2 cellular contexts compared by ENCODE assay signal in the genomic region with DNA sequence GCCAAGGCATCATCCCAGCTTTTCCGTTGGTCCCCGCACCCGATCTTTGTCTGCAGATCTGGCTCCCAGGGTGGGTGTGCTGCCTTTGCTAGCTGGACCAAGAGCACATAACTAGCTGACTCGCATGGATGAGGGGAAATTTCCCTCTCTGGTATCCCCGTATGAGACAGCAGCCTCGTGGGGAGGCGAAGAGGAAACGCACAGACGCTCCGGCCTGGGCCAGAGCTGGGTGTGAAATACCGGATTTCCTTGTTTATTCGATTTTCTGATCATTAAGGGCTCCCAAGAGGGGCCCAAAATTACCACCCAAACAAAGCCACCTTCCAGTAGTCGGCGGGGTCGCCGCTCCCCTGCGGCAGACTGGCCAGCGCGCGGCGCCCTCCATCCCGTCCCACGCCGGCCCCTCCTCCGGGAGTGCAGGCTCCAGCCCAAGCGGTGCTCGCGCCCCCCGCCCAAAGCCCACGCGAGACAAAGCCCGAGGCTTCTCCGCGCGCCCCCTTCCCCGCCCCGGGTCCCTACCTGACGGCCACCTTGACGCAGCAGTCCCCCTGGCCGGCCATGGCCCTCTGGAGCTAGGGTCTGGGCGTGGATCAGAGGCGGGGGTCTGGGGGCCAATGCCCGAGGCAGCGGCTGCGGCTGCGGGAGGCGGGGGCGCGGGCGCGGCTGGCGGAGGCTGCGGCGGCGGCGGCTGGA.
TF ChIP-seq lines count a peak whose summit lies in the region.

No MANE protein-coding gene starts in this region.

TF ChIP-seq in GM12878, 131 proteins besides CTCF, POLR2A, EP300 and RAD21:
- no peak for TF ChIP-seq TBL1XR1 (IDR thresholded peaks at IDR 0.05; ENCODE audit: low read depth, low read length)
- 0 out of 2 replicates have a peak, but pooled peaks have one; percentile 48 for TF ChIP-seq GATAD2B (conservative IDR thresholded peaks at IDR 0.05; ENCODE audit: low read depth)
- TF ChIP-seq, protein P1, sequence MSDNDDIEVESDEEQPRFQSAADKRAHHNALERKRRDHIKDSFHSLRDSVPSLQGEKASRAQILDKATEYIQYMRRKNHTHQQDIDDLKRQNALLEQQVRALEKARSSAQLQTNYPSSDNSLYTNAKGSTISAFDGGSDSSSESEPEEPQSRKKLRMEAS (IDR thresholded peaks at IDR 0.05; ENCODE audit: low read depth, low read length): peak; percentile 55; the same call in 1 of the 2 replicates
- peak; percentile 45; the same call in 1 of the 2 replicates for TF ChIP-seq DPF2 (IDR thresholded peaks at IDR 0.05)
- TF ChIP-seq ZNF687 (IDR thresholded peaks at IDR 0.05): peak; percentile 81
- TF ChIP-seq IKZF2 (IDR thresholded peaks at IDR 0.05): peak; percentile 26 to 46; a peak in 2 of 4 replicates
- TF ChIP-seq SKIL (IDR thresholded peaks at IDR 0.05; ENCODE audit: low read depth, poor library complexity, severe bottlenecking): no peak
- TF ChIP-seq TCF7 (IDR thresholded peaks at IDR 0.05; ENCODE audit: borderline replicate concordance): no peak
- TF ChIP-seq IKZF1 (conservative IDR thresholded peaks at IDR 0.05): 0 out of 2 replicates have a peak, but pooled peaks have one; percentile 37
- TF ChIP-seq SRF (IDR thresholded peaks at IDR 0.05; ENCODE audit: low read depth in 2 of 2, low read length in 2 of 2): 0 out of 4 replicates have a peak, but pooled peaks of 1 of the 2 experiments have one; percentile 7
- TF ChIP-seq SMC3 (IDR thresholded peaks at IDR 0.05; ENCODE audit: borderline replicate concordance, low read length): no peak
- TF ChIP-seq, protein P2, sequence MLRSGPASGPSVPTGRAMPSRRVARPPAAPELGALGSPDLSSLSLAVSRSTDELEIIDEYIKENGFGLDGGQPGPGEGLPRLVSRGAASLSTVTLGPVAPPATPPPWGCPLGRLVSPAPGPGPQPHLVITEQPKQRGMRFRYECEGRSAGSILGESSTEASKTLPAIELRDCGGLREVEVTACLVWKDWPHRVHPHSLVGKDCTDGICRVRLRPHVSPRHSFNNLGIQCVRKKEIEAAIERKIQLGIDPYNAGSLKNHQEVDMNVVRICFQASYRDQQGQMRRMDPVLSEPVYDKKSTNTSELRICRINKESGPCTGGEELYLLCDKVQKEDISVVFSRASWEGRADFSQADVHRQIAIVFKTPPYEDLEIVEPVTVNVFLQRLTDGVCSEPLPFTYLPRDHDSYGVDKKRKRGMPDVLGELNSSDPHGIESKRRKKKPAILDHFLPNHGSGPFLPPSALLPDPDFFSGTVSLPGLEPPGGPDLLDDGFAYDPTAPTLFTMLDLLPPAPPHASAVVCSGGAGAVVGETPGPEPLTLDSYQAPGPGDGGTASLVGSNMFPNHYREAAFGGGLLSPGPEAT (IDR thresholded peaks at IDR 0.05; ENCODE audit: low read depth): no peak
- TF ChIP-seq EED (IDR thresholded peaks at IDR 0.05; ENCODE audit: low read depth): peak; percentile 38; the same call in 1 of the 2 replicates
- no peak for TF ChIP-seq HDAC2 (IDR thresholded peaks at IDR 0.05)
- TF ChIP-seq FOS (IDR thresholded peaks at IDR 0.05; ENCODE audit: borderline replicate concordance, extremely low read depth, insufficient read length): no peak
- TF ChIP-seq MTA3 (IDR thresholded peaks at IDR 0.05; ENCODE audit: borderline replicate concordance, low read length): no peak
- peak; percentile 52; the same call in 1 of the 2 replicates for TF ChIP-seq LARP7 (IDR thresholded peaks at IDR 0.05)

TF ChIP-seq in HepG2, 621 proteins besides CTCF, POLR2A, EP300 and RAD21:
- TF ChIP-seq, protein P3, sequence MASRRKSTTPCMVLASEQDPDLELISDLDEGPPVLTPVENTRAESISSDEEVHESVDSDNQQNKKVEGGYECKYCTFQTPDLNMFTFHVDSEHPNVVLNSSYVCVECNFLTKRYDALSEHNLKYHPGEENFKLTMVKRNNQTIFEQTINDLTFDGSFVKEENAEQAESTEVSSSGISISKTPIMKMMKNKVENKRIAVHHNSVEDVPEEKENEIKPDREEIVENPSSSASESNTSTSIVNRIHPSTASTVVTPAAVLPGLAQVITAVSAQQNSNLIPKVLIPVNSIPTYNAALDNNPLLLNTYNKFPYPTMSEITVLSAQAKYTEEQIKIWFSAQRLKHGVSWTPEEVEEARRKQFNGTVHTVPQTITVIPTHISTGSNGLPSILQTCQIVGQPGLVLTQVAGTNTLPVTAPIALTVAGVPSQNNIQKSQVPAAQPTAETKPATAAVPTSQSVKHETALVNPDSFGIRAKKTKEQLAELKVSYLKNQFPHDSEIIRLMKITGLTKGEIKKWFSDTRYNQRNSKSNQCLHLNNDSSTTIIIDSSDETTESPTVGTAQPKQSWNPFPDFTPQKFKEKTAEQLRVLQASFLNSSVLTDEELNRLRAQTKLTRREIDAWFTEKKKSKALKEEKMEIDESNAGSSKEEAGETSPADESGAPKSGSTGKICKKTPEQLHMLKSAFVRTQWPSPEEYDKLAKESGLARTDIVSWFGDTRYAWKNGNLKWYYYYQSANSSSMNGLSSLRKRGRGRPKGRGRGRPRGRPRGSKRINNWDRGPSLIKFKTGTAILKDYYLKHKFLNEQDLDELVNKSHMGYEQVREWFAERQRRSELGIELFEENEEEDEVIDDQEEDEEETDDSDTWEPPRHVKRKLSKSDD (CRISPR knock-in tag; IDR thresholded peaks at IDR 0.05; ENCODE audit: low read depth): 0 out of 2 replicates have a peak, but pooled peaks have one; percentile 18
- TF ChIP-seq CSRNP1 (CRISPR knock-in tag; IDR thresholded peaks at IDR 0.05): no peak
